Comparison of ENCODE assay signal across 13 cellular contexts in genomic region chr6:41426438-41426851, GRCh38.
DNase-seq lines count a peak whose midpoint lies in the region; ATAC-seq, FAIRE-seq and TF ChIP-seq lines count a peak whose summit lies in the region.
"Had no signal": no experiment of that assay in that cellular context is flagged by ENCODE, and none has a peak within 500 bp of the region (broad histone marks: within the 10 kb centered on the region; RNA-seq: fewer than 3 reads in every experiment).

No MANE protein-coding gene starts in this region.

- H3K4me1 Mint-ChIP-seq in activated T-cell treated with anti-CD3 and anti-CD28 coated beads, Interleukin-2, amount 50 U/mL, for 72 hours (ENCODE audit: low read depth): peaks cover 18% of the 10 kb centered on the region
- peaks cover 16% of the 10 kb centered on the region for H3K4me1 Mint-ChIP-seq in activated T-cell treated with anti-CD3 and anti-CD28 coated beads, Interleukin-2, amount 50 U/mL, for 4 hours (ENCODE audit: low read depth)

- H3K4me1 ChIP-seq in stomach (peaks cover 36 to 67% (median 56%) of the 10 kb centered on the region in 4 donors), kidney (ENCODE audit: control insufficient read depth in 1 of 2, insufficient read depth in 1 of 2, low read depth in 1 of 2, low read length in 2 of 2) (peaks cover 0 to 7% of the 10 kb centered on the region in 2 donors), small intestine (ENCODE audit: control insufficient read depth in 2 of 2, insufficient read depth in 1 of 2, low read depth in 1 of 2, low read length in 1 of 2) (no peaks in the 10 kb centered on the region)

- no peak for TF ChIP-seq EP300 in stomach (IDR thresholded peaks at IDR 0.05)

- peaks cover 37% of the 10 kb centered on the region for H3K27me3 Mint-ChIP-seq in activated T-cell treated with anti-CD3 and anti-CD28 coated beads, Interleukin-2, amount 50 U/mL, for 72 hours (ENCODE audit: low read depth)
- peaks cover 31% of the 10 kb centered on the region for H3K27me3 Mint-ChIP-seq in activated T-cell treated with anti-CD3 and anti-CD28 coated beads, Interleukin-2, amount 50 U/mL, for 4 hours (ENCODE audit: low read depth)

- H3K4me3 ChIP-seq in NB4 (ENCODE audit: low read depth, low read length): no peak overlapping the region
- H3K4me3 ChIP-seq in fibroblast of villous mesenchyme (ENCODE audit: low read depth, low read length): no peak overlapping the region
- peak overlapping the region in 1 of 4 donors; percentile 63 for H3K4me3 ChIP-seq in stomach
- no peak overlapping the region for H3K4me3 ChIP-seq in kidney (ENCODE audit: low read length in 2 of 2)
- H3K4me3 ChIP-seq in small intestine (ENCODE audit: low read depth in 1 of 2, low read length in 2 of 2): no peak overlapping the region

- FAIRE-seq in kidney (lab: Jason Lieb, UNC) (no peak), small intestine (lab: Jason Lieb, UNC) (no peak)

- H3K27ac Mint-ChIP-seq in activated T-cell treated with anti-CD3 and anti-CD28 coated beads, Interleukin-2, amount 50 U/mL, for 72 hours: no peak overlapping the region
- H3K27ac Mint-ChIP-seq: natural killer cell treated with Interleukin-12 subunit alpha and Interleukin-12 subunit beta and Interleukin-15 and Interleukin-18, amount 100 ng/mL, for 72 hours; T-cell had no signal

- no peak overlapping the region for H3K4me3 Mint-ChIP-seq in activated T-cell treated with anti-CD3 and anti-CD28 coated beads, Interleukin-2, amount 50 U/mL, for 72 hours
- no peak overlapping the region for H3K4me3 Mint-ChIP-seq in activated T-cell treated with anti-CD3 and anti-CD28 coated beads, Interleukin-2, amount 50 U/mL, for 4 hours
- H3K4me3 Mint-ChIP-seq: natural killer cell treated with Interleukin-12 subunit alpha and Interleukin-12 subunit beta and Interleukin-15 and Interleukin-18, amount 100 ng/mL, for 72 hours; T-cell had no signal

- H3K36me3 Mint-ChIP-seq in activated T-cell treated with anti-CD3 and anti-CD28 coated beads, Interleukin-2, amount 50 U/mL, for 72 hours (ENCODE audit: insufficient read depth in 2 of 2): no peaks in the 10 kb centered on the region
- H3K36me3 Mint-ChIP-seq in activated T-cell treated with anti-CD3 and anti-CD28 coated beads, Interleukin-2, amount 50 U/mL, for 4 hours (ENCODE audit: insufficient read depth): no peaks in the 10 kb centered on the region
- H3K36me3 Mint-ChIP-seq: natural killer cell treated with Interleukin-12 subunit alpha and Interleukin-12 subunit beta and Interleukin-15 and Interleukin-18, amount 100 ng/mL, for 72 hours; T-cell had no signal

- intact Hi-C loops in stomach (cut with DNase I; ENCODE audit: low total_unique reads): no loop called here
- intact Hi-C loops in kidney (cut with DNase I): no loop called here

- H3K27me3 ChIP-seq in stomach (peaks cover 0 to 32% (median 14%) of the 10 kb centered on the region in 3 donors), small intestine (ENCODE audit: control insufficient read depth in 2 of 2, insufficient read depth in 2 of 2, low read length in 2 of 2) (peaks cover 0 to 6% of the 10 kb centered on the region in 2 donors)

- no peaks in the 10 kb centered on the region for H3K9me3 Mint-ChIP-seq in activated T-cell treated with anti-CD3 and anti-CD28 coated beads, Interleukin-2, amount 50 U/mL, for 72 hours
- H3K9me3 Mint-ChIP-seq in activated T-cell treated with anti-CD3 and anti-CD28 coated beads, Interleukin-2, amount 50 U/mL, for 4 hours: no peaks in the 10 kb centered on the region
- H3K9me3 Mint-ChIP-seq: natural killer cell treated with Interleukin-12 subunit alpha and Interleukin-12 subunit beta and Interleukin-15 and Interleukin-18, amount 100 ng/mL, for 72 hours; T-cell had no signal

- no peak for TF ChIP-seq POLR2A in NB4 (IDR thresholded peaks at IDR 0.05; ENCODE audit: extremely low read depth, insufficient read length)
- no peak for TF ChIP-seq POLR2A in stomach (IDR thresholded peaks at IDR 0.05)

- no peaks in the 10 kb centered on the region for H3K36me3 ChIP-seq in stomach
- H3K36me3 ChIP-seq in kidney (ENCODE audit: control insufficient read depth in 1 of 2, insufficient read depth in 2 of 2, low read length in 2 of 2): no peaks in the 10 kb centered on the region
- H3K36me3 ChIP-seq in small intestine (ENCODE audit: control insufficient read depth in 2 of 2, insufficient read depth in 2 of 2, low read length in 2 of 2): no peaks in the 10 kb centered on the region

- H3K27ac ChIP-seq in stomach (peak overlapping the region; percentile 87 to 95 (median 93)), kidney (ENCODE audit: low read depth in 2 of 2, low read length in 2 of 2) (peak overlapping the region in 1 of 2 donors; percentile 1), small intestine (ENCODE audit: low read depth in 1 of 2, low read length in 1 of 2) (no peak overlapping the region)

- no peak overlapping the region for H3K9ac ChIP-seq in kidney (ENCODE audit: low read length in 2 of 2)

- peak in 1 of 2 donors; percentile 31 for DNase-seq in activated T-cell treated with anti-CD3 and anti-CD28 coated beads, Interleukin-2, amount 50 U/mL, for 72 hours
- no peak for DNase-seq in activated T-cell treated with anti-CD3 and anti-CD28 coated beads, Interleukin-2, amount 50 U/mL, for 4 hours
- DNase-seq in NB4 (ENCODE audit: low read depth) (peak; percentile 75), fibroblast of villous mesenchyme (ENCODE audit: low read depth) (peak; percentile 28), stomach (peak; percentile 40), EL (no peak), kidney (no peak), small intestine (no peak)
- DNase-seq: C1 segment of cervical spinal cord; erythroblast; stimulated activated naive CD4-positive, alpha-beta T cell treated with Interleukin-2 at 50 U/mL for 16 hours had no signal

- WGBS in stomach, 5 donors: 4 to 28% (median 7%) methylated on average over 15 to 16 of the region's 16 CpGs
- 22 to 61% (median 44%) methylated on average over 16 of the region's 16 CpGs for WGBS in small intestine, 3 donors

- H3K9me3 ChIP-seq in stomach: no peaks in the 10 kb centered on the region
- no peaks in the 10 kb centered on the region for H3K9me3 ChIP-seq in kidney (ENCODE audit: control insufficient read depth in 1 of 2, low read length in 2 of 2)
- no peaks in the 10 kb centered on the region for H3K9me3 ChIP-seq in small intestine (ENCODE audit: control insufficient read depth, low read depth)

- TF ChIP-seq CTCF in NB4 (IDR thresholded peaks at IDR 0.05; ENCODE audit: low read depth, low read length): no peak
- no peak for TF ChIP-seq CTCF in fibroblast of villous mesenchyme (IDR thresholded peaks at IDR 0.05; ENCODE audit: insufficient read depth, low read depth, low read length)
- TF ChIP-seq CTCF in stomach (IDR thresholded peaks at IDR 0.05): no peak
- no peak for TF ChIP-seq CTCF in kidney (IDR thresholded peaks at IDR 0.05; ENCODE audit: borderline replicate concordance, extremely low read depth, insufficient read depth)

- peak; percentile 20 to 26 for ATAC-seq in activated T-cell treated with anti-CD3 and anti-CD28 coated beads, Interleukin-2, amount 50 U/mL, for 72 hours (replicated peaks in 1 of 2)
- no peak for ATAC-seq in activated T-cell treated with anti-CD3 and anti-CD28 coated beads, Interleukin-2, amount 50 U/mL, for 4 hours
- ATAC-seq: natural killer cell treated with Interleukin-12 subunit alpha and Interleukin-12 subunit beta and Interleukin-15 and Interleukin-18, amount 100 ng/mL, for 72 hours had no signal

Comparison
In these comparisons a context has a peak if more than half of its experiments do, and no peak if none do; other contexts are left out.
1. ATAC-seq: peak in activated T-cell treated with anti-CD3 and anti-CD28 coated beads, Interleukin-2, amount 50 U/mL, for 72 hours (2 of 2); none in activated T-cell treated with anti-CD3 and anti-CD28 coated beads, Interleukin-2, amount 50 U/mL, for 4 hours (0 of 2).
2. DNase-seq: peak in NB4 (single experiment), fibroblast of villous mesenchyme (single experiment) and stomach (single experiment); none in activated T-cell treated with anti-CD3 and anti-CD28 coated beads, Interleukin-2, amount 50 U/mL, for 4 hours (single experiment), EL (single experiment), kidney (single experiment) and small intestine (single experiment).
3. H3K27ac ChIP-seq: peak in stomach (5 of 5); none in small intestine (0 of 2).